ENCODE assay signal across 8 cellular contexts in the genomic region with DNA sequence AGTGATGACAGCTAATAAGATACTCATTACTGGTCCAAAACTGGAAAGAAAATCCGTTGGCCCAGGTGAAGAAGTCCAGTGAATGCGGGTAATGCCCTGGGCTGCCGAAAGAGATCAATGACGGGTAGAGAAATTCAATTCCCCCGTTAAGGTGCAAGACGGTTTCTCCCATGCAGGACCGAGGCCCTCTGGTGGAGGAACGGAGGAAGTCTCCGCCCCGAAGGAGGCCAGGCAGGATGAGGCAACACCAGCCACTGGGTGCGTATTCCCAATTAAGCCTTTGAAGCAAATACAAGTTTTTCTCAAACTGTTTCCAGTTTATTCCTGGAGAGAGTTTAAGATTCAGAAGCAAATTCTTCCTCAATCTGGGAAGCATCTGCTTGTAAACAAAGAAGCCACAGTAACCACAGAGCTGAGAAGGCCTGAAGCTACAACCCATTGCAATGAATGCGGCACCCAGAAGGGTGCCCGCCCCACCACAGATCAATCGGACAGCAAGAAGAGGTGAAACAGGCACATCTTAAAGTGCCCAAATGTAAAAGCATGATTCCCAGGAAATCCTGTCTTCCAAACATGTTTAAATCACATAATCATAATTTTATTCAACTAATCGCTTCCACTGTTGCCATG.
A peak's percentile ranks its signal among the peaks of the same experiment; 100 is the strongest.
DNase-seq lines count a peak whose midpoint lies in the region; ATAC-seq and TF ChIP-seq lines count a peak whose summit lies in the region.

No MANE protein-coding gene starts in this region.

- no peaks in the 10 kb centered on the region for H3K9me3 ChIP-seq in transverse colon

- 10 to 25% methylated on average over 10 to 15 of the region's 15 CpGs for WGBS in transverse colon (ENCODE audit: low coverage in 1 of 2), 2 donors

- H3K4me3 ChIP-seq in NB4 (ENCODE audit: low read depth, low read length) (no peak overlapping the region), transverse colon (no peak overlapping the region)

- TF ChIP-seq CTCF in NB4 (IDR thresholded peaks at IDR 0.05; ENCODE audit: low read depth, low read length) (peak; percentile 93), transverse colon (IDR thresholded peaks at IDR 0.05) (peak; percentile 94 to 97 (median 94))

- peaks cover 0 to 24% (median 11%) of the 10 kb centered on the region in 4 donors for H3K4me1 ChIP-seq in transverse colon

- intact Hi-C loops in Right ventricle myocardium inferior (cut with DNase I): loop anchor here (1.0 to 5.0 kb wide), 7 partner anchors 61 to 395 kb away; no protein-coding TSS in a partner anchor
- intact Hi-C loops in transverse colon (cut with DNase I; ENCODE audit: low total_unique reads): loop anchor here (2.0 kb wide), 1 partner anchor 299 kb away; no protein-coding TSS in a partner anchor

- no peaks in the 10 kb centered on the region for H3K36me3 ChIP-seq in transverse colon

- TF ChIP-seq POLR2A in NB4 (IDR thresholded peaks at IDR 0.05; ENCODE audit: extremely low read depth, insufficient read length): no peak
- TF ChIP-seq POLR2A in transverse colon (IDR thresholded peaks at IDR 0.05): no peak

- DNase-seq in DMS114 treated with DMSO at 0.1 percent for 48 hours (lab: John Stamatoyannopoulos, UW; ENCODE audit: unreplicated experiment): peak; percentile 44
- peak; percentile 83 for DNase-seq in NB4 (ENCODE audit: low read depth)
- peak; percentile 81 for DNase-seq in activated naive CD4-positive, alpha-beta T cell treated with anti-CD3 and anti-CD28 coated beads, Interleukin-2, amount 50 U/mL, for 16 hours
- DNase-seq in Right ventricle myocardium inferior (ENCODE audit: missing footprints): peak; percentile 91
- DNase-seq in pons (ENCODE audit: low spot score): peak; percentile 97
- DNase-seq in transverse colon: peak; percentile 83

- in situ Hi-C loops in transverse colon (cut with MboI; ENCODE audit: low pct_ligation_motif_present in 1 of 4, low pct_unique_long_range_greater_than_20kb in 1 of 4, low sequenced_read_pairs in 3 of 4): loop anchor here (10.0 to 25.0 kb wide), 3 partner anchors 285 to 385 kb away; no protein-coding TSS in a partner anchor

- ATAC-seq in GM21786 (IDR thresholded peaks at IDR 0.05; ENCODE audit: unreplicated experiment) (peak; percentile 83), SK-N-SH treated with all-trans-retinoic acid at 6 μM for 48 hours (peak; percentile 97), Right ventricle myocardium inferior (peak; percentile 92)

- peak overlapping the region; percentile 68 to 83 (median 72) for H3K27ac ChIP-seq in transverse colon

- TF ChIP-seq EP300 in transverse colon (IDR thresholded peaks at IDR 0.05; ENCODE audit: low read depth): no peak

- H3K27me3 ChIP-seq in transverse colon: no peaks in the 10 kb centered on the region

TF ChIP-seq in SK-N-SH treated with all-trans-retinoic acid at 6 μM for 48 hours, 23 proteins besides CTCF, POLR2A, EP300 and RAD21:
- TF ChIP-seq ZFP30 (CRISPR knock-in tag; IDR thresholded peaks at IDR 0.05) (no peak), GLIS3 (CRISPR knock-in tag; IDR thresholded peaks at IDR 0.05) (no peak), CSDC2 (CRISPR knock-in tag; IDR thresholded peaks at IDR 0.05) (no peak), ZNF70 (CRISPR knock-in tag; IDR thresholded peaks at IDR 0.05) (no peak), ZNF8 (CRISPR knock-in tag; IDR thresholded peaks at IDR 0.05) (no peak), ESRRG (CRISPR knock-in tag; IDR thresholded peaks at IDR 0.05) (no peak), TCF4 (CRISPR knock-in tag; IDR thresholded peaks at IDR 0.05; ENCODE audit: borderline replicate concordance) (no peak), TOX (CRISPR knock-in tag; IDR thresholded peaks at IDR 0.05; ENCODE audit: borderline replicate concordance) (no peak), ZFP3 (CRISPR knock-in tag; IDR thresholded peaks at IDR 0.05) (no peak)
- TF ChIP-seq, protein P1, sequence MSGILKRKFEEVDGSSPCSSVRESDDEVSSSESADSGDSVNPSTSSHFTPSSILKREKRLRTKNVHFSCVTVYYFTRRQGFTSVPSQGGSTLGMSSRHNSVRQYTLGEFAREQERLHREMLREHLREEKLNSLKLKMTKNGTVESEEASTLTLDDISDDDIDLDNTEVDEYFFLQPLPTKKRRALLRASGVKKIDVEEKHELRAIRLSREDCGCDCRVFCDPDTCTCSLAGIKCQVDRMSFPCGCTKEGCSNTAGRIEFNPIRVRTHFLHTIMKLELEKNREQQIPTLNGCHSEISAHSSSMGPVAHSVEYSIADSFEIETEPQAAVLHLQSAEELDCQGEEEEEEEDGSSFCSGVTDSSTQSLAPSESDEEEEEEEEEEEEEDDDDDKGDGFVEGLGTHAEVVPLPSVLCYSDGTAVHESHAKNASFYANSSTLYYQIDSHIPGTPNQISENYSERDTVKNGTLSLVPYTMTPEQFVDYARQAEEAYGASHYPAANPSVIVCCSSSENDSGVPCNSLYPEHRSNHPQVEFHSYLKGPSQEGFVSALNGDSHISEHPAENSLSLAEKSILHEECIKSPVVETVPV (CRISPR knock-in tag; IDR thresholded peaks at IDR 0.05): no peak
- TF ChIP-seq, protein P2, sequence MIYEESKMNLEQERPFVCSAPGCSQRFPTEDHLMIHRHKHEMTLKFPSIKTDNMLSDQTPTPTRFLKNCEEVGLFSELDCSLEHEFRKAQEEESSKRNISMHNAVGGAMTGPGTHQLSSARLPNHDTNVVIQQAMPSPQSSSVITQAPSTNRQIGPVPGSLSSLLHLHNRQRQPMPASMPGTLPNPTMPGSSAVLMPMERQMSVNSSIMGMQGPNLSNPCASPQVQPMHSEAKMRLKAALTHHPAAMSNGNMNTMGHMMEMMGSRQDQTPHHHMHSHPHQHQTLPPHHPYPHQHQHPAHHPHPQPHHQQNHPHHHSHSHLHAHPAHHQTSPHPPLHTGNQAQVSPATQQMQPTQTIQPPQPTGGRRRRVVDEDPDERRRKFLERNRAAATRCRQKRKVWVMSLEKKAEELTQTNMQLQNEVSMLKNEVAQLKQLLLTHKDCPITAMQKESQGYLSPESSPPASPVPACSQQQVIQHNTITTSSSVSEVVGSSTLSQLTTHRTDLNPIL (CRISPR knock-in tag; IDR thresholded peaks at IDR 0.05; ENCODE audit: low read depth): no peak

Comparison
In these comparisons a context has a peak if more than half of its experiments do, and no peak if none do; other contexts are left out.
1. DNase-seq: peak in every context shown above with its lines; median percentile 97 in pons; 91 in Right ventricle myocardium inferior; 83 in NB4; 83 in transverse colon; 81 in activated naive CD4-positive, alpha-beta T cell treated with anti-CD3 and anti-CD28 coated beads, Interleukin-2, amount 50 U/mL, for 16 hours; 44 in DMS114 treated with DMSO at 0.1 percent for 48 hours.